14 cellular contexts compared by ENCODE assay signal in genomic region chr9:107221321-107221720, GRCh38.
"Had no signal": no experiment of that assay in that cellular context is flagged by ENCODE, and none has a peak within 500 bp of the region (broad histone marks: within the 10 kb centered on the region; RNA-seq: fewer than 3 reads in every experiment).

No MANE protein-coding gene starts in this region.

- H3K4me1 Mint-ChIP-seq: activated CD8-positive, alpha-beta memory T cell treated with anti-CD3 and anti-CD28 coated beads, Interleukin-2, amount 10 ng/mL, durations not matched to agents 7 days and 5 days had no signal

- H3K4me3 Mint-ChIP-seq: activated CD8-positive, alpha-beta memory T cell treated with anti-CD3 and anti-CD28 coated beads, Interleukin-2, amount 10 ng/mL, durations not matched to agents 7 days and 5 days; activated T-cell treated with anti-CD3 and anti-CD28 coated beads, Interleukin-2, amount 50 U/mL, for 24 hours; stimulated activated memory B cell treated with anti-CD40 and anti-IgM and Interleukin-4, amounts not matched to agents 10 μg/mL and 1 μg/mL and 100 μg/mL, for 72 hours; T-helper 2 cell treated with Interferon-gamma antibody and Interleukin-4, amounts not matched to agents 5 μg/mL and 100 μg/mL, for 36 hours had no signal

- H3K4me1 ChIP-seq: tibial artery had no signal

- H3K9me3 ChIP-seq: tibial artery had no signal

- H3K27ac ChIP-seq: tibial artery had no signal

- H3K27ac Mint-ChIP-seq: activated CD8-positive, alpha-beta memory T cell treated with anti-CD3 and anti-CD28 coated beads, Interleukin-2, amount 10 ng/mL, durations not matched to agents 7 days and 5 days; activated naive CD4-positive, alpha-beta T cell treated with anti-CD3 and anti-CD28 coated beads, Interleukin-2, amount 50 U/mL, for 72 hours; activated T-cell treated with anti-CD3 and anti-CD28 coated beads, Interleukin-2, amount 50 U/mL, for 24 hours; stimulated activated memory B cell treated with anti-CD40 and anti-IgM and Interleukin-4, amounts not matched to agents 10 μg/mL and 1 μg/mL and 100 μg/mL, for 72 hours; T-helper 2 cell treated with Interferon-gamma antibody and Interleukin-4, amounts not matched to agents 5 μg/mL and 100 μg/mL, for 36 hours had no signal

- H3K27me3 ChIP-seq: tibial artery had no signal

- H3K9me3 Mint-ChIP-seq: activated T-cell treated with anti-CD3 and anti-CD28 coated beads, Interleukin-2, amount 50 U/mL, for 24 hours; nephron; T-helper 2 cell treated with Interferon-gamma antibody and Interleukin-4, amounts not matched to agents 5 μg/mL and 100 μg/mL, for 36 hours had no signal

- DNase-seq: activated CD4-positive, alpha-beta T cell treated with anti-CD3 and anti-CD28 coated beads, Interleukin-2, amount 50 U/mL, for 48 hours; activated CD4-positive, CD25-positive, alpha-beta regulatory T cell treated with anti-CD3 and anti-CD28 coated beads, Interleukin-2, amount 50 U/mL, for 72 hours; activated CD8-positive, alpha-beta memory T cell treated with anti-CD3 and anti-CD28 coated beads, Interleukin-2, amount 10 ng/mL, durations not matched to agents 7 days and 5 days; activated effector memory CD4-positive, alpha-beta T cell treated with Interleukin-2 at 50 U/mL for 16 hours; activated T-cell treated with anti-CD3 and anti-CD28 coated beads, Interleukin-2, amount 50 U/mL, for 24 hours; aorta; left cardiac atrium; posterior cingulate gyrus; SW 1271; tibial artery had no signal

- H3K36me3 Mint-ChIP-seq: activated CD8-positive, alpha-beta memory T cell treated with anti-CD3 and anti-CD28 coated beads, Interleukin-2, amount 10 ng/mL, durations not matched to agents 7 days and 5 days; activated naive CD4-positive, alpha-beta T cell treated with anti-CD3 and anti-CD28 coated beads, Interleukin-2, amount 50 U/mL, for 72 hours had no signal

- H3K36me3 ChIP-seq: tibial artery had no signal

- ATAC-seq: activated CD8-positive, alpha-beta memory T cell treated with anti-CD3 and anti-CD28 coated beads, Interleukin-2, amount 10 ng/mL, durations not matched to agents 7 days and 5 days; activated naive CD4-positive, alpha-beta T cell treated with anti-CD3 and anti-CD28 coated beads, Interleukin-2, amount 50 U/mL, for 72 hours; left cardiac atrium; stimulated activated memory B cell treated with anti-CD40 and anti-IgM and Interleukin-4, amounts not matched to agents 10 μg/mL and 1 μg/mL and 100 μg/mL, for 72 hours had no signal

- H3K4me3 ChIP-seq: tibial artery had no signal
